ENCODE assay signal across 12 cellular contexts in genomic region chr12:46390881-46391280, GRCh38. TPM values are rescaled to one million over a fixed set of nuclear protein-coding genes. Genes with fewer than 3 reads are reported as not detected.
DNase-seq lines count a peak whose midpoint lies in the region; ATAC-seq and TF ChIP-seq lines count a peak whose summit lies in the region.
"Had no signal": no experiment of that assay in that cellular context is flagged by ENCODE, and none has a peak within 500 bp of the region (broad histone marks: within the 10 kb centered on the region; RNA-seq: fewer than 3 reads in every experiment).

No MANE protein-coding gene starts in this region.

- peaks cover 45% of the 10 kb centered on the region for H3K4me1 Mint-ChIP-seq in endodermal cell
- peaks cover 11 to 25% (median 16%) of the 10 kb centered on the region in 4 donors for H3K4me1 Mint-ChIP-seq in CD4-positive, alpha-beta memory T cell

- no peak overlapping the region for H3K4me3 Mint-ChIP-seq in endodermal cell
- no peak overlapping the region for H3K4me3 Mint-ChIP-seq in CD4-positive, alpha-beta memory T cell
- H3K4me3 Mint-ChIP-seq: dendritic cell treated with granulocyte-macrophage colony-stimulating factor and Interleukin-4, amounts not matched to agents 40 ng/mL and 50 ng/mL, for 4 days; immature natural killer cell had no signal

- no peak overlapping the region for H3K9ac ChIP-seq in HUES48 (ENCODE audit: low read depth, low read length)
- no peak overlapping the region for H3K9ac ChIP-seq in endodermal cell (ENCODE audit: extremely low read depth, low read length, poor library complexity, severe bottlenecking)

- ATAC-seq in GM18502 (IDR thresholded peaks at IDR 0.05; ENCODE audit: poor library complexity, unreplicated experiment), result peak; percentile 21
- ATAC-seq in psoas muscle, result no peak
- ATAC-seq in HG02759 (IDR thresholded peaks at IDR 0.05; ENCODE audit: unreplicated experiment), result no peak
- ATAC-seq: SK-N-SH treated with all-trans-retinoic acid at 6 μM for 48 hours had no signal

- H3K36me3 ChIP-seq in HUES48 (ENCODE audit: control insufficient read depth, insufficient read depth, low read length) (peaks cover 19% of the 10 kb centered on the region), endodermal cell (ENCODE audit: control insufficient read depth, insufficient read depth, low read length) (peaks cover 7% of the 10 kb centered on the region), psoas muscle (ENCODE audit: insufficient read depth in 1 of 2, low read depth in 1 of 2) (peaks cover 0 to 11% of the 10 kb centered on the region in 2 donors)
- H3K36me3 ChIP-seq in CD4-positive, alpha-beta memory T cell (ENCODE audit: insufficient read depth, low read length), result no peaks in the 10 kb centered on the region

- intact Hi-C loops in psoas muscle (cut with DNase I), result no loop called here
- intact Hi-C loops in CD4-positive, alpha-beta memory T cell (cut with micrococcal nuclease), result no loop called here

- peaks cover 26% of the 10 kb centered on the region for H3K36me3 Mint-ChIP-seq in endodermal cell (ENCODE audit: low read depth)
- peaks cover 13 to 31% of the 10 kb centered on the region in 2 donors for H3K36me3 Mint-ChIP-seq in CD4-positive, alpha-beta memory T cell

- H3K27me3 ChIP-seq in HUES48 (ENCODE audit: control insufficient read depth, insufficient read depth, low read length) (no peaks in the 10 kb centered on the region), endodermal cell (ENCODE audit: control insufficient read depth, insufficient read depth, low read length, poor library complexity, severe bottlenecking) (no peaks in the 10 kb centered on the region), psoas muscle (ENCODE audit: insufficient read depth in 3 of 3, low read length in 2 of 3) (no peaks in the 10 kb centered on the region)
- H3K27me3 ChIP-seq in CD4-positive, alpha-beta memory T cell (ENCODE audit: insufficient read depth, low read length), result no peaks in the 10 kb centered on the region

- WGBS in endodermal cell (ENCODE audit: insufficient coverage in 1 of 2, insufficient read length in 1 of 2), 2 experiments, result 37 to 75% methylated on average over 3 to 4 of the region's 4 CpGs
- 83 to 92% (median 84%) methylated on average over 4 of the region's 4 CpGs for WGBS in psoas muscle, 3 donors

- H3K27ac ChIP-seq in HUES48 (ENCODE audit: low read depth, low read length), result peak overlapping the region; percentile 39
- H3K27ac ChIP-seq in endodermal cell (ENCODE audit: low read depth, low read length), result peak overlapping the region; percentile 3
- H3K27ac ChIP-seq in psoas muscle, result peak overlapping the region; percentile 11
- H3K27ac ChIP-seq in CD4-positive, alpha-beta memory T cell (ENCODE audit: low read depth, low read length), result no peak overlapping the region

- peak; percentile 47 for DNase-seq in endodermal cell
- DNase-seq in psoas muscle, result no peak
- no peak for DNase-seq in CD4-positive, alpha-beta memory T cell
- no peak for DNase-seq in NCI-H1930 (lab: John Stamatoyannopoulos, UW)
- DNase-seq in DMS79 (lab: John Stamatoyannopoulos, UW), result no peak
- DNase-seq: immature natural killer cell, NCI-H146 had no signal

- H3K9me3 ChIP-seq in HUES48 (ENCODE audit: control insufficient read depth, insufficient read depth, low read length), result 0 out of 2 replicates have a peak, but pooled peaks cover 3% of the 10 kb centered on the region
- H3K9me3 ChIP-seq in endodermal cell (ENCODE audit: control insufficient read depth, low read length), result no peaks in the 10 kb centered on the region
- H3K9me3 ChIP-seq in psoas muscle, result no peaks in the 10 kb centered on the region
- no peaks in the 10 kb centered on the region for H3K9me3 ChIP-seq in CD4-positive, alpha-beta memory T cell (ENCODE audit: control insufficient read depth in 1 of 2, low read length in 2 of 2)

- POLR2A ChIA-PET in CD4-positive, alpha-beta memory T cell (lab: Charles Lee; ENCODE audit: partially characterized antibody), result interaction anchor here (1.3 to 1.4 kb wide), 2 partner anchors 20 to 23 kb away, joined by 3 to 4 read pairs; no protein-coding TSS in a partner anchor

- H3K4me1 ChIP-seq in HUES48 (ENCODE audit: control insufficient read depth, insufficient read depth, low read length), result peaks cover 63% of the 10 kb centered on the region
- peaks cover 4% of the 10 kb centered on the region for H3K4me1 ChIP-seq in endodermal cell (ENCODE audit: control insufficient read depth, insufficient read depth, low read length)
- H3K4me1 ChIP-seq in psoas muscle, result peaks cover 33% of the 10 kb centered on the region
- H3K4me1 ChIP-seq in CD4-positive, alpha-beta memory T cell (ENCODE audit: insufficient read depth, low read length), result peaks cover 15% of the 10 kb centered on the region

- no peaks in the 10 kb centered on the region for H3K9me3 Mint-ChIP-seq in endodermal cell
- H3K9me3 Mint-ChIP-seq in CD4-positive, alpha-beta memory T cell, result peaks cover 0 to 2% (median 0%) of the 10 kb centered on the region in 8 donors
- H3K9me3 Mint-ChIP-seq: dendritic cell treated with granulocyte-macrophage colony-stimulating factor and Interleukin-4, amounts not matched to agents 40 ng/mL and 50 ng/mL, for 4 days; immature natural killer cell had no signal

- no peaks in the 10 kb centered on the region for H3K27me3 Mint-ChIP-seq in endodermal cell (ENCODE audit: insufficient read depth)
- no peaks in the 10 kb centered on the region for H3K27me3 Mint-ChIP-seq in CD4-positive, alpha-beta memory T cell
- H3K27me3 Mint-ChIP-seq: dendritic cell treated with granulocyte-macrophage colony-stimulating factor and Interleukin-4, amounts not matched to agents 40 ng/mL and 50 ng/mL, for 4 days had no signal

- no peak for TF ChIP-seq CTCF in endodermal cell (conservative IDR thresholded peaks at IDR 0.05)
- TF ChIP-seq CTCF in psoas muscle (IDR thresholded peaks at IDR 0.05), result no peak

- CTCF ChIA-PET in CD4-positive, alpha-beta memory T cell (lab: Charles Lee; ENCODE audit: partially characterized antibody), result no interaction called here

- H3K4me3 ChIP-seq in HUES48 (ENCODE audit: low read depth, low read length) (no peak overlapping the region), endodermal cell (ENCODE audit: low read length) (no peak overlapping the region), psoas muscle (no peak overlapping the region)
- H3K4me3 ChIP-seq in CD4-positive, alpha-beta memory T cell (ENCODE audit: low read length in 2 of 2), result no peak overlapping the region

- peak overlapping the region; percentile 16 for H3K27ac Mint-ChIP-seq in endodermal cell
- peak overlapping the region in 1 of 7 donors; percentile 37 for H3K27ac Mint-ChIP-seq in CD4-positive, alpha-beta memory T cell
- H3K27ac Mint-ChIP-seq: dendritic cell treated with granulocyte-macrophage colony-stimulating factor and Interleukin-4, amounts not matched to agents 40 ng/mL and 50 ng/mL, for 4 days had no signal

RNA-seq across cellular contexts. Expression of gene SLC38A2, which starts 18.3 kb away (rescaled TPM):
- 100 to 1,000 TPM; 156 to 230 TPM for total RNA-seq in endodermal cell
- polyA plus RNA-seq in endodermal cell (2013, experiment 1 of 2), result 185 TPM
- 170 TPM for polyA plus RNA-seq in endodermal cell (2013, experiment 2 of 2)
- 100 to 1,000 TPM; 287 to 428 (median 331) TPM for total RNA-seq in psoas muscle
- polyA plus RNA-seq in psoas muscle, result 100 to 1,000 TPM in 2 of 3 donors, 10 to 100 TPM in 1; 35.8 to 317 (median 180) TPM
- 100 to 1,000 TPM; 200 to 208 TPM for total RNA-seq in CD4-positive, alpha-beta memory T cell
- 10 to 100 TPM; 46.8 to 73.6 TPM for polyA plus RNA-seq in CD4-positive, alpha-beta memory T cell
